15 cellular contexts compared by ENCODE assay signal in genomic region chr4:80577991-80578390, GRCh38.
A peak's percentile ranks its signal among the peaks of the same experiment; 100 is the strongest.
DNase-seq lines count a peak whose midpoint lies in the region; TF ChIP-seq lines count a peak whose summit lies in the region.
"Had no signal": no experiment of that assay in that cellular context is flagged by ENCODE, and none has a peak within 500 bp of the region (broad histone marks: within the 10 kb centered on the region; RNA-seq: fewer than 3 reads in every experiment).

No MANE protein-coding gene starts in this region.

- H3K9me3 ChIP-seq in OCI-LY1 (ENCODE audit: low read length) (peaks cover 12% of the 10 kb centered on the region), colonic mucosa (no peaks in the 10 kb centered on the region)

- H3K27me3 ChIP-seq in OCI-LY1 (ENCODE audit: insufficient read depth, low read length) (no peaks in the 10 kb centered on the region), colonic mucosa (no peaks in the 10 kb centered on the region)

- H3K4me1 ChIP-seq in OCI-LY1 (ENCODE audit: insufficient read depth, low read length, severe bottlenecking) (peaks cover 52% of the 10 kb centered on the region), colonic mucosa (no peaks in the 10 kb centered on the region)

- H3K9ac ChIP-seq in OCI-LY1 (ENCODE audit: low read length), result no peak overlapping the region
- H3K9ac ChIP-seq in colonic mucosa (ENCODE audit: low read depth in 2 of 2, low read length in 2 of 2), result no peak overlapping the region

- TF ChIP-seq CTCF in OCI-LY1 (IDR thresholded peaks at IDR 0.05; ENCODE audit: low read length) (no peak), colonic mucosa (IDR thresholded peaks at IDR 0.05) (no peak)

- no peaks in the 10 kb centered on the region for H3F3A ChIP-seq in OCI-LY1 (ENCODE audit: insufficient read depth, low read length)

- H3K4me2 ChIP-seq in OCI-LY1 (ENCODE audit: low read length), result no peak overlapping the region
- H3K4me2 ChIP-seq: GM23338 had no signal

- no peak overlapping the region for H3K27ac ChIP-seq in OCI-LY1 (ENCODE audit: low read depth, low read length, poor library complexity, severe bottlenecking)
- no peak overlapping the region for H3K27ac ChIP-seq in colonic mucosa

- 0 out of 2 replicates have a peak, but pooled peaks cover 5% of the 10 kb centered on the region for H3K36me3 ChIP-seq in OCI-LY1 (ENCODE audit: insufficient read depth, low read length)
- H3K36me3 ChIP-seq in colonic mucosa, result no peaks in the 10 kb centered on the region

- no peaks in the 10 kb centered on the region for H3K9me2 ChIP-seq in OCI-LY1 (ENCODE audit: low read depth, low read length)

- 0 out of 2 replicates have a peak overlapping the region, but pooled peaks have one; percentile 36 for H2AFZ ChIP-seq in OCI-LY1 (ENCODE audit: low read length)
- H2AFZ ChIP-seq: GM23338 had no signal

- intact Hi-C loops in colonic mucosa (cut with DNase I), result no loop called here

- DNase-seq in AML-193 (lab: John Stamatoyannopoulos, UW) (peak; percentile 17 to 36), kidney glomerular epithelial cell (lab: John Stamatoyannopoulos, UW) (peak; percentile 9), renal cortical epithelial cell (ENCODE audit: low read depth) (peak; percentile 92), NCI-H2081 treated with DMSO at 0.1 percent for 48 hours (lab: John Stamatoyannopoulos, UW) (no peak), colonic mucosa (no peak), NCI-H1436 (lab: John Stamatoyannopoulos, UW) (no peak)
- DNase-seq in effector CD8-positive, alpha-beta T cell (lab: John Stamatoyannopoulos, UW), result no peak
- DNase-seq: Calu3; CD8-positive, alpha-beta T cell; DMS 273 treated with DMSO at 0.1 percent for 48 hours; EL; H7; IMR-90 had no signal

- H3K4me3 ChIP-seq in OCI-LY1 (ENCODE audit: low read depth, low read length, poor library complexity, severe bottlenecking) (no peak overlapping the region), colonic mucosa (no peak overlapping the region)
- H3K4me3 ChIP-seq: GM23338 had no signal

- H4K20me1 ChIP-seq in OCI-LY1 (ENCODE audit: insufficient read depth, low read length), result no peaks in the 10 kb centered on the region

- H3K79me2 ChIP-seq in OCI-LY1 (ENCODE audit: insufficient read depth, low read length), result no peaks in the 10 kb centered on the region

Comparison
In these comparisons a context has a peak if more than half of its experiments do, and no peak if none do; other contexts are left out.
1. DNase-seq: peak in AML-193 (2 of 2), kidney glomerular epithelial cell (single experiment) and renal cortical epithelial cell (single experiment); none in NCI-H2081 treated with DMSO at 0.1 percent for 48 hours (single experiment), effector CD8-positive, alpha-beta T cell (single experiment), colonic mucosa (single experiment) and NCI-H1436 (single experiment).